ENCODE assay signal across 33 cellular contexts in genomic region chr19:17320435-17320834, GRCh38.
"Had no signal": no experiment of that assay in that cellular context is flagged by ENCODE, and none has a peak within 500 bp of the region (broad histone marks: within the 10 kb centered on the region; RNA-seq: fewer than 3 reads in every experiment).

No MANE protein-coding gene starts in this region.

- H3K4me1 Mint-ChIP-seq: activated CD4-positive, alpha-beta T cell treated with anti-CD3 and anti-CD28 coated beads, Interleukin-2, amount 10 ng/mL, durations not matched to agents 24 days and 14 days; brain had no signal

- H3K4me3 ChIP-seq: ascending aorta, breast epithelium, cardiac muscle cell, colonic mucosa, esophagus squamous epithelium, heart left ventricle had no signal

- H3K27me3 Mint-ChIP-seq: activated CD4-positive, alpha-beta memory T cell treated with anti-CD3 and anti-CD28 coated beads for 36 hours; activated CD4-positive, alpha-beta T cell treated with anti-CD3 and anti-CD28 coated beads for 36 hours; activated CD4-positive, alpha-beta T cell treated with anti-CD3 and anti-CD28 coated beads, Interleukin-2, amount 10 ng/mL, durations not matched to agents 24 days and 14 days; activated CD8-positive, alpha-beta memory T cell treated with anti-CD3 and anti-CD28 coated beads, Interleukin-2, amount 10 ng/mL, durations not matched to agents 7 days and 5 days; activated naive CD4-positive, alpha-beta T cell treated with anti-CD3 and anti-CD28 coated beads, Interleukin-2, amount 10 ng/mL, durations not matched to agents 7 days and 5 days; activated naive CD8-positive, alpha-beta T cell treated with anti-CD3 and anti-CD28 coated beads, Interleukin-2, amount 10 ng/mL, durations not matched to agents 7 days and 5 days; activated T-cell treated with anti-CD3 and anti-CD28 coated beads, Interleukin-2, amount 50 U/mL, for 24 hours; brain; T-helper 17 cell had no signal

- H3K4me3 Mint-ChIP-seq: activated CD4-positive, alpha-beta memory T cell treated with anti-CD3 and anti-CD28 coated beads for 36 hours; activated CD4-positive, alpha-beta T cell treated with anti-CD3 and anti-CD28 coated beads for 36 hours; activated CD4-positive, alpha-beta T cell treated with anti-CD3 and anti-CD28 coated beads, Interleukin-2, amount 10 ng/mL, durations not matched to agents 24 days and 14 days; activated CD8-positive, alpha-beta memory T cell treated with anti-CD3 and anti-CD28 coated beads, Interleukin-2, amount 10 ng/mL, durations not matched to agents 7 days and 5 days; activated CD8-positive, alpha-beta T cell treated with anti-CD3 and anti-CD28 coated beads, Interleukin-2, amount 10 ng/mL, durations not matched to agents 7 days and 5 days; activated naive CD4-positive, alpha-beta T cell treated with anti-CD3 and anti-CD28 coated beads, Interleukin-2, amount 10 ng/mL, durations not matched to agents 7 days and 5 days; activated naive CD8-positive, alpha-beta T cell treated with anti-CD3 and anti-CD28 coated beads, Interleukin-2, amount 10 ng/mL, durations not matched to agents 7 days and 5 days; activated T-cell treated with anti-CD3 and anti-CD28 coated beads, Interleukin-2, amount 50 U/mL, for 24 hours; activated T-cell treated with anti-CD3 and anti-CD28 coated beads, Interleukin-2, amount 50 U/mL, for 72 hours; brain; T-helper 17 cell had no signal

- FAIRE-seq: endometrium, endothelial cell of umbilical vein had no signal

- H3K9me3 ChIP-seq: ascending aorta, breast epithelium, colonic mucosa, esophagus squamous epithelium, heart left ventricle had no signal

- H3K27ac ChIP-seq: ascending aorta, breast epithelium, cardiac muscle cell, colonic mucosa, epithelial cell of prostate, esophagus squamous epithelium, heart left ventricle had no signal

- ATAC-seq: activated CD4-positive, alpha-beta T cell treated with anti-CD3 and anti-CD28 coated beads for 36 hours; activated CD8-positive, alpha-beta memory T cell treated with anti-CD3 and anti-CD28 coated beads, Interleukin-2, amount 10 ng/mL, durations not matched to agents 7 days and 5 days; activated CD8-positive, alpha-beta T cell treated with anti-CD3 and anti-CD28 coated beads, Interleukin-2, amount 10 ng/mL, durations not matched to agents 7 days and 5 days; activated naive CD4-positive, alpha-beta T cell treated with anti-CD3 and anti-CD28 coated beads, Interleukin-2, amount 50 U/mL, for 72 hours; activated T-cell treated with anti-CD3 and anti-CD28 coated beads, Interleukin-2, amount 50 U/mL, for 72 hours; heart left ventricle; T-helper 17 cell had no signal

- H3K27me3 ChIP-seq: ascending aorta, cardiac muscle cell, colonic mucosa, esophagus squamous epithelium, heart left ventricle had no signal

- H3K9me3 Mint-ChIP-seq: activated CD4-positive, alpha-beta memory T cell treated with anti-CD3 and anti-CD28 coated beads for 36 hours; activated CD4-positive, alpha-beta T cell treated with anti-CD3 and anti-CD28 coated beads, Interleukin-2, amount 10 ng/mL, durations not matched to agents 24 days and 14 days; activated naive CD4-positive, alpha-beta T cell treated with anti-CD3 and anti-CD28 coated beads, Interleukin-2, amount 10 ng/mL, durations not matched to agents 7 days and 5 days; activated naive CD4-positive, alpha-beta T cell treated with anti-CD3 and anti-CD28 coated beads, Interleukin-2, amount 50 U/mL, for 72 hours; activated naive CD8-positive, alpha-beta T cell treated with anti-CD3 and anti-CD28 coated beads, Interleukin-2, amount 10 ng/mL, durations not matched to agents 7 days and 5 days; activated T-cell treated with anti-CD3 and anti-CD28 coated beads, Interleukin-2, amount 50 U/mL, for 24 hours; activated T-cell treated with anti-CD3 and anti-CD28 coated beads, Interleukin-2, amount 50 U/mL, for 72 hours; brain had no signal

- H3K27ac Mint-ChIP-seq: activated CD4-positive, alpha-beta memory T cell treated with anti-CD3 and anti-CD28 coated beads for 36 hours; activated CD4-positive, alpha-beta T cell treated with anti-CD3 and anti-CD28 coated beads for 36 hours; activated CD4-positive, alpha-beta T cell treated with anti-CD3 and anti-CD28 coated beads, Interleukin-2, amount 10 ng/mL, durations not matched to agents 24 days and 14 days; activated CD8-positive, alpha-beta memory T cell treated with anti-CD3 and anti-CD28 coated beads, Interleukin-2, amount 10 ng/mL, durations not matched to agents 7 days and 5 days; activated CD8-positive, alpha-beta T cell treated with anti-CD3 and anti-CD28 coated beads, Interleukin-2, amount 10 ng/mL, durations not matched to agents 7 days and 5 days; activated naive CD4-positive, alpha-beta T cell treated with anti-CD3 and anti-CD28 coated beads, Interleukin-2, amount 10 ng/mL, durations not matched to agents 7 days and 5 days; activated naive CD8-positive, alpha-beta T cell treated with anti-CD3 and anti-CD28 coated beads, Interleukin-2, amount 10 ng/mL, durations not matched to agents 7 days and 5 days; activated T-cell treated with anti-CD3 and anti-CD28 coated beads, Interleukin-2, amount 50 U/mL, for 24 hours; activated T-cell treated with anti-CD3 and anti-CD28 coated beads, Interleukin-2, amount 50 U/mL, for 72 hours had no signal

- H3K4me1 ChIP-seq: colonic mucosa had no signal

- DNase-seq: activated CD4-positive, alpha-beta memory T cell treated with anti-CD3 and anti-CD28 coated beads for 36 hours; activated CD4-positive, alpha-beta T cell treated with anti-CD3 and anti-CD28 coated beads for 36 hours; activated CD4-positive, alpha-beta T cell treated with anti-CD3 and anti-CD28 coated beads, Interleukin-2, amount 10 ng/mL, durations not matched to agents 24 days and 14 days; activated CD4-positive, CD25-positive, alpha-beta regulatory T cell; activated CD4-positive, CD25-positive, alpha-beta regulatory T cell treated with anti-CD3 and anti-CD28 coated beads, Interleukin-2, amount 50 U/mL, for 72 hours; activated CD8-positive, alpha-beta memory T cell treated with anti-CD3 and anti-CD28 coated beads, Interleukin-2, amount 10 ng/mL, durations not matched to agents 7 days and 5 days; activated CD8-positive, alpha-beta memory T cell treated with anti-CD3 and anti-CD28 coated beads, Interleukin-2, amount 50 U/mL, for 4 hours; activated CD8-positive, alpha-beta T cell treated with anti-CD3 and anti-CD28 coated beads, Interleukin-2, amount 10 ng/mL, durations not matched to agents 7 days and 5 days; activated gamma-delta T cell; activated naive CD4-positive, alpha-beta T cell; activated naive CD4-positive, alpha-beta T cell treated with anti-CD3 and anti-CD28 coated beads, Interleukin-2, amount 10 ng/mL, durations not matched to agents 7 days and 5 days; activated naive CD8-positive, alpha-beta T cell treated with anti-CD3 and anti-CD28 coated beads, Interleukin-2, amount 10 ng/mL, durations not matched to agents 7 days and 5 days; activated T-cell treated with anti-CD3 and anti-CD28 coated beads for 4 hours; activated T-cell treated with anti-CD3 and anti-CD28 coated beads, Interleukin-2, amount 50 U/mL, for 24 hours; activated T-cell treated with anti-CD3 and anti-CD28 coated beads, Interleukin-2, amount 50 U/mL, for 72 hours; central memory CD4-positive, alpha-beta T cell; cerebellar nuclear complex; colonic mucosa; effector CD8-positive, alpha-beta T cell; esophagus squamous epithelium; foreskin melanocyte; glutamatergic neuron; heart left ventricle; T-helper 1 cell; T-helper 17 cell had no signal
